Comparison of ENCODE assay signal across 8 cellular contexts in genomic region chr17:28949185-28950016, GRCh38. TPM values are rescaled to one million over a fixed set of nuclear protein-coding genes. Genes with fewer than 3 reads are reported as not detected.
DNase-seq lines count a peak whose midpoint lies in the region; ATAC-seq and TF ChIP-seq lines count a peak whose summit lies in the region.

No MANE protein-coding gene starts in this region.

- H3K4me3 ChIP-seq in esophagus squamous epithelium: peak overlapping the region; percentile 74 to 99 (median 88)

- H3K27ac ChIP-seq in esophagus squamous epithelium: peak overlapping the region; percentile 92 to 100 (median 94)

- H3K27ac Mint-ChIP-seq in stimulated activated memory B cell treated with anti-CD40 and anti-IgM and Interleukin-4, amounts not matched to agents 10 μg/mL and 1 μg/mL and 100 μg/mL, for 72 hours: no peak overlapping the region

- H3K4me1 Mint-ChIP-seq in stimulated activated memory B cell treated with anti-CD40 and anti-IgM and Interleukin-4, amounts not matched to agents 10 μg/mL and 1 μg/mL and 100 μg/mL, for 72 hours: peaks cover 39% of the 10 kb centered on the region

- no peaks in the 10 kb centered on the region for H3K9me3 ChIP-seq in esophagus squamous epithelium

- H3K4me1 ChIP-seq in esophagus squamous epithelium: peaks cover 4 to 69% (median 40%) of the 10 kb centered on the region in 3 donors

- H3K36me3 ChIP-seq in esophagus squamous epithelium: peaks cover 0 to under 1% (median 0%) of the 10 kb centered on the region in 3 donors

- no peaks in the 10 kb centered on the region for H3K27me3 Mint-ChIP-seq in stimulated activated memory B cell treated with anti-CD40 and anti-IgM and Interleukin-4, amounts not matched to agents 10 μg/mL and 1 μg/mL and 100 μg/mL, for 72 hours

- no peak for TF ChIP-seq CTCF in esophagus squamous epithelium (IDR thresholded peaks at IDR 0.05)

- H3K9me3 Mint-ChIP-seq in stimulated activated memory B cell treated with anti-CD40 and anti-IgM and Interleukin-4, amounts not matched to agents 10 μg/mL and 1 μg/mL and 100 μg/mL, for 72 hours: no peaks in the 10 kb centered on the region

- peak; percentile 42 for ATAC-seq in stimulated activated memory B cell treated with anti-CD40 and anti-IgM and Interleukin-4, amounts not matched to agents 10 μg/mL and 1 μg/mL and 100 μg/mL, for 72 hours

- intact Hi-C loops in esophagus squamous epithelium (cut with DNase I): no loop called here

- H3K27me3 ChIP-seq in esophagus squamous epithelium: no peaks in the 10 kb centered on the region

- peak in 2 of 4 donors; percentile 14 to 45 for TF ChIP-seq POLR2A in esophagus squamous epithelium (IDR thresholded peaks at IDR 0.05)

- DNase-seq in NCI-H1436 (lab: John Stamatoyannopoulos, UW) (peak; percentile 24), NCI-H1436 treated with DMSO at 0.1 percent for 48 hours (lab: John Stamatoyannopoulos, UW) (no peak), NOMO-1 treated with dmso at 0.1 percent for 144 hours (lab: John Stamatoyannopoulos, UW; ENCODE audit: unreplicated experiment) (peak; percentile 25), activated T-cell treated with anti-CD3 and anti-CD28 coated beads for 48 hours (ENCODE audit: low read depth) (peak; percentile 64), esophagus squamous epithelium (lab: John Stamatoyannopoulos, UW) (no peak), myocyte (ENCODE audit: low read depth) (peak; percentile 61), NCI-H446 treated with DMSO at 0.1 percent for 48 hours (lab: John Stamatoyannopoulos, UW) (no peak)

- H3K4me3 Mint-ChIP-seq in stimulated activated memory B cell treated with anti-CD40 and anti-IgM and Interleukin-4, amounts not matched to agents 10 μg/mL and 1 μg/mL and 100 μg/mL, for 72 hours: no peak overlapping the region

- 0% methylated on average over 24 to 41 of the region's 61 CpGs for WGBS in esophagus squamous epithelium, 2 donors

- peaks cover 20% of the 10 kb centered on the region for H3K36me3 Mint-ChIP-seq in stimulated activated memory B cell treated with anti-CD40 and anti-IgM and Interleukin-4, amounts not matched to agents 10 μg/mL and 1 μg/mL and 100 μg/mL, for 72 hours

RNA-seq across cellular contexts. Expression of gene PHF12, which starts 1.9 kb away (rescaled TPM):
- total RNA-seq in esophagus squamous epithelium (10 to 100 TPM; 13.0 to 35.6 (median 18.8) TPM), myocyte (18.5 and 21.4 TPM in 2 replicates)
- 20.0 TPM for polyA plus RNA-seq in myocyte (2012)

RNA-seq across cellular contexts. Expression of gene DHRS13, which starts 46.5 kb away (rescaled TPM):
- 10 to 100 TPM; 10.3 to 17.0 (median 14.9) TPM for total RNA-seq in esophagus squamous epithelium
- total RNA-seq in myocyte: 3.3 and 5.3 TPM in 2 replicates
- 1.0 TPM for polyA plus RNA-seq in myocyte (2012)

RNA-seq across cellular contexts. Expression of gene FLOT2, which starts 51.9 kb away (rescaled TPM):
- total RNA-seq in esophagus squamous epithelium (10 to 100 TPM; 44.8 to 81.8 (median 65.2) TPM), myocyte (30.1 and 36.4 TPM in 2 replicates)
- polyA plus RNA-seq in myocyte (2012): 46.7 TPM

RNA-seq across cellular contexts. Expression of gene SEZ6, which starts 56.4 kb away (rescaled TPM):
- not detected for total RNA-seq in esophagus squamous epithelium
- total RNA-seq in myocyte: 0.16 and 0.57 TPM in 2 replicates
- polyA plus RNA-seq in myocyte (2012): 0.78 TPM

Comparison
In these comparisons a context has a peak if more than half of its experiments do, and no peak if none do; other contexts are left out.
1. DNase-seq: peak in NCI-H1436 (single experiment), NOMO-1 treated with dmso at 0.1 percent for 144 hours (single experiment), activated T-cell treated with anti-CD3 and anti-CD28 coated beads for 48 hours (single experiment) and myocyte (single experiment); none in NCI-H1436 treated with DMSO at 0.1 percent for 48 hours (single experiment), esophagus squamous epithelium (single experiment) and NCI-H446 treated with DMSO at 0.1 percent for 48 hours (single experiment).